15 cellular contexts compared by ENCODE assay signal in genomic region chr6:150374346-150374745, GRCh38. TPM values are rescaled to one million over a fixed set of nuclear protein-coding genes. Genes with fewer than 3 reads are reported as not detected.
DNase-seq lines count a peak whose midpoint lies in the region; ATAC-seq and TF ChIP-seq lines count a peak whose summit lies in the region.
"Not testable (repeated sequence)": the region's sequence is repeated elsewhere in the genome, so short reads cannot be mapped to it uniquely, and the experiment has no call there.
"Had no signal": no experiment of that assay in that cellular context is flagged by ENCODE, and none has a peak within 500 bp of the region (broad histone marks: within the 10 kb centered on the region; RNA-seq: fewer than 3 reads in every experiment).

No MANE protein-coding gene starts in this region.

- not testable (repeated sequence) for DNase-seq in activated B cell treated with CpG ODN at 0.5 μM for 24 hours; activated naive CD8-positive, alpha-beta T cell treated with anti-CD3 and anti-CD28 coated beads, Interleukin-2, amount 50 U/mL, for 24 hours; osteoblast (ENCODE audit: insufficient read length, low spot score, missing footprints); stimulated activated effector memory CD8-positive, alpha-beta T cell treated with anti-CD3 and anti-CD28 coated beads, Interleukin-12 subunit alpha, Interleukin-12 subunit beta, amount 100 ng/mL, for 72 hours (ENCODE audit: low spot score in 2 of 2); stimulated activated naive B cell treated with anti-CD40 and anti-IgM and Interleukin-4, amounts not matched to agents 10 μg/mL and 1 μg/mL and 100 μg/mL, for 72 hours; thyroid gland

- not testable (repeated sequence) for H2AFZ ChIP-seq in osteoblast (ENCODE audit: low read length)

- peaks cover 32% of the 10 kb centered on the region for H3K27me3 Mint-ChIP-seq in activated B cell treated with CpG ODN at 0.5 μM for 24 hours
- peaks cover 26% of the 10 kb centered on the region for H3K27me3 Mint-ChIP-seq in activated T-helper 17 cell treated with anti-CD3 and anti-CD28 coated beads, Interleukin-2, amount 50 U/mL, for 72 hours
- peaks cover 24% of the 10 kb centered on the region for H3K27me3 Mint-ChIP-seq in activated naive CD8-positive, alpha-beta T cell treated with anti-CD3 and anti-CD28 coated beads, Interleukin-2, amount 50 U/mL, for 24 hours
- peaks cover 22 to 30% of the 10 kb centered on the region in 2 donors for H3K27me3 Mint-ChIP-seq in stimulated activated naive B cell treated with anti-CD40 and anti-IgM and Interleukin-4, amounts not matched to agents 10 μg/mL and 1 μg/mL and 100 μg/mL, for 72 hours

- H3K27ac ChIP-seq in osteoblast (ENCODE audit: low read depth, low read length) (peak overlapping the region; percentile 82), thyroid gland (peak overlapping the region; percentile 69 to 97 (median 84))

- not testable (repeated sequence) for H3K27me3 ChIP-seq in osteoblast (ENCODE audit: insufficient read depth, low read length); thyroid gland

- not testable (repeated sequence) for H3K4me3 Mint-ChIP-seq in activated B cell treated with CpG ODN at 0.5 μM for 24 hours; activated T-helper 17 cell treated with anti-CD3 and anti-CD28 coated beads, Interleukin-2, amount 50 U/mL, for 72 hours; activated naive CD8-positive, alpha-beta T cell treated with anti-CD3 and anti-CD28 coated beads, Interleukin-2, amount 50 U/mL, for 24 hours; stimulated activated effector memory CD8-positive, alpha-beta T cell treated with anti-CD3 and anti-CD28 coated beads, Interleukin-12 subunit alpha, Interleukin-12 subunit beta, amount 100 ng/mL, for 72 hours; stimulated activated naive B cell treated with anti-CD40 and anti-IgM and Interleukin-4, amounts not matched to agents 10 μg/mL and 1 μg/mL and 100 μg/mL, for 72 hours

- not testable (repeated sequence) for H4K20me1 ChIP-seq in osteoblast (ENCODE audit: insufficient read depth, low read length)

- peaks cover 31% of the 10 kb centered on the region for H3K4me1 ChIP-seq in osteoblast (ENCODE audit: insufficient read depth, low read length)
- H3K4me1 ChIP-seq in thyroid gland: peaks cover 45 to 48% of the 10 kb centered on the region in 2 donors

- WGBS in thyroid gland, 2 donors: 55 to 56% methylated on average over 5 of the region's 5 CpGs

- TF ChIP-seq POLR2A in thyroid gland (IDR thresholded peaks at IDR 0.05): not testable (repeated sequence)

- H3K36me3 ChIP-seq in osteoblast (ENCODE audit: insufficient read depth, low read length); thyroid gland: not testable (repeated sequence)

- POLR2A ChIA-PET in activated B cell treated with CpG ODN at 0.5 μM for 24 hours (lab: Charles Lee): not testable (repeated sequence)

- not testable (repeated sequence) for H3K27ac Mint-ChIP-seq in activated B cell treated with CpG ODN at 0.5 μM for 24 hours; activated T-helper 17 cell treated with anti-CD3 and anti-CD28 coated beads, Interleukin-2, amount 50 U/mL, for 72 hours; activated naive CD8-positive, alpha-beta T cell treated with anti-CD3 and anti-CD28 coated beads, Interleukin-2, amount 50 U/mL, for 24 hours; stimulated activated effector memory CD8-positive, alpha-beta T cell treated with anti-CD3 and anti-CD28 coated beads, Interleukin-12 subunit alpha, Interleukin-12 subunit beta, amount 100 ng/mL, for 72 hours; stimulated activated naive B cell treated with anti-CD40 and anti-IgM and Interleukin-4, amounts not matched to agents 10 μg/mL and 1 μg/mL and 100 μg/mL, for 72 hours

- not testable (repeated sequence) for H3K79me2 ChIP-seq in osteoblast (ENCODE audit: insufficient read depth, low read length)

- H3K4me3 ChIP-seq in osteoblast (ENCODE audit: insufficient read depth, low read length); thyroid gland (replicated peaks in 1 of 3): not testable (repeated sequence)

- not testable (repeated sequence) for H3K4me2 ChIP-seq in osteoblast (ENCODE audit: insufficient read depth, low read length)

- intact Hi-C loops in activated B cell treated with CpG ODN at 0.5 μM for 24 hours (cut with micrococcal nuclease); thyroid gland (cut with DNase I): not testable (repeated sequence)

- H3K9me3 Mint-ChIP-seq in activated B cell treated with CpG ODN at 0.5 μM for 24 hours; activated T-helper 17 cell treated with anti-CD3 and anti-CD28 coated beads, Interleukin-2, amount 50 U/mL, for 72 hours; activated naive CD8-positive, alpha-beta T cell treated with anti-CD3 and anti-CD28 coated beads, Interleukin-2, amount 50 U/mL, for 24 hours; stimulated activated effector memory CD8-positive, alpha-beta T cell treated with anti-CD3 and anti-CD28 coated beads, Interleukin-12 subunit alpha, Interleukin-12 subunit beta, amount 100 ng/mL, for 72 hours; stimulated activated naive B cell treated with anti-CD40 and anti-IgM and Interleukin-4, amounts not matched to agents 10 μg/mL and 1 μg/mL and 100 μg/mL, for 72 hours: not testable (repeated sequence)

- H3K4me1 Mint-ChIP-seq in activated B cell treated with CpG ODN at 0.5 μM for 24 hours; activated T-helper 17 cell treated with anti-CD3 and anti-CD28 coated beads, Interleukin-2, amount 50 U/mL, for 72 hours; activated naive CD8-positive, alpha-beta T cell treated with anti-CD3 and anti-CD28 coated beads, Interleukin-2, amount 50 U/mL, for 24 hours; stimulated activated effector memory CD8-positive, alpha-beta T cell treated with anti-CD3 and anti-CD28 coated beads, Interleukin-12 subunit alpha, Interleukin-12 subunit beta, amount 100 ng/mL, for 72 hours; stimulated activated naive B cell treated with anti-CD40 and anti-IgM and Interleukin-4, amounts not matched to agents 10 μg/mL and 1 μg/mL and 100 μg/mL, for 72 hours: not testable (repeated sequence)

- peak; percentile 21 for ATAC-seq in activated B cell treated with CpG ODN at 0.5 μM for 24 hours (ENCODE audit: low read depth)
- peak; percentile 61 for ATAC-seq in activated T-helper 17 cell treated with anti-CD3 and anti-CD28 coated beads, Interleukin-2, amount 50 U/mL, for 72 hours (replicated peaks)
- peak; percentile 38 for ATAC-seq in activated naive CD8-positive, alpha-beta T cell treated with anti-CD3 and anti-CD28 coated beads, Interleukin-2, amount 50 U/mL, for 24 hours
- peak; percentile 42 for ATAC-seq in stimulated activated effector memory CD8-positive, alpha-beta T cell treated with anti-CD3 and anti-CD28 coated beads, Interleukin-12 subunit alpha, Interleukin-12 subunit beta, amount 100 ng/mL, for 72 hours
- peak; percentile 48 to 53 for ATAC-seq in stimulated activated naive B cell treated with anti-CD40 and anti-IgM and Interleukin-4, amounts not matched to agents 10 μg/mL and 1 μg/mL and 100 μg/mL, for 72 hours (replicated peaks)

- not testable (repeated sequence) for TF ChIP-seq CTCF in activated B cell treated with CpG ODN at 0.5 μM for 24 hours (IDR thresholded peaks at IDR 0.05); osteoblast (IDR thresholded peaks at IDR 0.05; ENCODE audit: extremely low read depth, low read depth, low read length); thyroid gland (IDR thresholded peaks at IDR 0.05)

- not testable (repeated sequence) for H3K36me3 Mint-ChIP-seq in activated B cell treated with CpG ODN at 0.5 μM for 24 hours (ENCODE audit: low read depth); activated T-helper 17 cell treated with anti-CD3 and anti-CD28 coated beads, Interleukin-2, amount 50 U/mL, for 72 hours (ENCODE audit: low read depth); activated naive CD8-positive, alpha-beta T cell treated with anti-CD3 and anti-CD28 coated beads, Interleukin-2, amount 50 U/mL, for 24 hours (ENCODE audit: low read depth); stimulated activated effector memory CD8-positive, alpha-beta T cell treated with anti-CD3 and anti-CD28 coated beads, Interleukin-12 subunit alpha, Interleukin-12 subunit beta, amount 100 ng/mL, for 72 hours; stimulated activated naive B cell treated with anti-CD40 and anti-IgM and Interleukin-4, amounts not matched to agents 10 μg/mL and 1 μg/mL and 100 μg/mL, for 72 hours

- CTCF ChIA-PET in activated B cell treated with CpG ODN at 0.5 μM for 24 hours (lab: Charles Lee): not testable (repeated sequence)

- H3K9me3 ChIP-seq in osteoblast (ENCODE audit: low read depth, low read length); thyroid gland: not testable (repeated sequence)

RNA-seq across cellular contexts. Expression of gene IYD, which starts 5.5 kb away (rescaled TPM):
- not detected in 2 replicates for total RNA-seq in activated B cell treated with CpG ODN at 0.5 μM for 24 hours
- total RNA-seq in activated T-helper 17 cell treated with anti-CD3 and anti-CD28 coated beads, Interleukin-2, amount 50 U/mL, for 72 hours: not detected
- not detected in 2 replicates for total RNA-seq in osteoblast
- 1,000 to 10,000 TPM in 1 of 4 donors, 100 to 1,000 TPM in 3; 571 to 1,038 (median 665) TPM for total RNA-seq in thyroid gland
- total RNA-seq: A172; A673; B cell; CD4-positive, alpha-beta memory T cell; CD4-positive, alpha-beta T cell; CD4-positive, CD25-positive, alpha-beta regulatory T cell; CD8-positive, alpha-beta memory T cell; CD8-positive, alpha-beta T cell had no signal

Comparison
In these comparisons a context has a peak if more than half of its experiments do, and no peak if none do; other contexts are left out.
1. RNA of gene IYD, which starts 5.5 kb away (total RNA-seq): 571 to 1,038 TPM in thyroid gland; not detected in activated B cell treated with CpG ODN at 0.5 μM for 24 hours, not detected in activated T-helper 17 cell treated with anti-CD3 and anti-CD28 coated beads, Interleukin-2, amount 50 U/mL, for 72 hours and not detected in osteoblast; every median in the first group is over 100 times any median in the second.
2. Peak in every context shown above with its lines, with median percentiles within 50 percentile points of each other: ATAC-seq.